Comparison of ENCODE assay signal across 2 cellular contexts in genomic region chr9:127308559-127309429, GRCh38.
TF ChIP-seq lines count a peak whose summit lies in the region.

No MANE protein-coding gene starts in this region.

TF ChIP-seq in SK-N-SH, 30 proteins besides CTCF, POLR2A, EP300 and RAD21 (continued from another document):
- TF ChIP-seq SMC3 (IDR thresholded peaks at IDR 0.05; ENCODE audit: low read depth, low read length) (no peak), GATA2 (CRISPR knock-in tag; IDR thresholded peaks at IDR 0.05) (peak; percentile 29; the same call in 1 of the 2 replicates), SIN3A (IDR thresholded peaks at IDR 0.05; ENCODE audit: borderline replicate concordance, low read depth, low read length) (no peak)

TF ChIP-seq in WTC11, 78 proteins besides CTCF, POLR2A, EP300 and RAD21 (continued from another document):
- TF ChIP-seq STAT6 (CRISPR knock-in tag; conservative IDR thresholded peaks at IDR 0.05; ENCODE audit: low read depth), result no peak
- no peak for TF ChIP-seq ZNF281 (CRISPR knock-in tag; IDR thresholded peaks at IDR 0.05)
- no peak for TF ChIP-seq ZNF423 (CRISPR knock-in tag; IDR thresholded peaks at IDR 0.05)
- TF ChIP-seq E2F5 (CRISPR knock-in tag; IDR thresholded peaks at IDR 0.05), result no peak
- TF ChIP-seq ARID4B (CRISPR knock-in tag; IDR thresholded peaks at IDR 0.05; ENCODE audit: borderline replicate concordance), result no peak
- no peak for TF ChIP-seq OVOL2 (CRISPR knock-in tag; IDR thresholded peaks at IDR 0.05; ENCODE audit: borderline replicate concordance)
- TF ChIP-seq ZSCAN18 (CRISPR knock-in tag; IDR thresholded peaks at IDR 0.05), result no peak
- no peak for TF ChIP-seq ZNF138 (CRISPR knock-in tag; conservative IDR thresholded peaks at IDR 0.05)
- no peak for TF ChIP-seq NR3C1 (CRISPR knock-in tag; conservative IDR thresholded peaks at IDR 0.05; ENCODE audit: low read depth)
- no peak for TF ChIP-seq ZNF532 (CRISPR knock-in tag; IDR thresholded peaks at IDR 0.05; ENCODE audit: borderline replicate concordance)
- TF ChIP-seq ATF3 (CRISPR knock-in tag; conservative IDR thresholded peaks at IDR 0.05), result no peak
- TF ChIP-seq NFE2L1 (CRISPR knock-in tag; IDR thresholded peaks at IDR 0.05), result no peak
- no peak for TF ChIP-seq ESRRA (CRISPR knock-in tag; IDR thresholded peaks at IDR 0.05; ENCODE audit: borderline replicate concordance)
- no peak for TF ChIP-seq CREM (CRISPR knock-in tag; IDR thresholded peaks at IDR 0.05)
- TF ChIP-seq RELA (CRISPR knock-in tag; IDR thresholded peaks at IDR 0.05; ENCODE audit: borderline replicate concordance), result no peak
- TF ChIP-seq E2F1 (CRISPR knock-in tag; IDR thresholded peaks at IDR 0.05), result no peak
TF ChIP-seq in WTC11: peak in this region for 0.
